Comparison of ENCODE assay signal across 8 cellular contexts in the genomic region with DNA sequence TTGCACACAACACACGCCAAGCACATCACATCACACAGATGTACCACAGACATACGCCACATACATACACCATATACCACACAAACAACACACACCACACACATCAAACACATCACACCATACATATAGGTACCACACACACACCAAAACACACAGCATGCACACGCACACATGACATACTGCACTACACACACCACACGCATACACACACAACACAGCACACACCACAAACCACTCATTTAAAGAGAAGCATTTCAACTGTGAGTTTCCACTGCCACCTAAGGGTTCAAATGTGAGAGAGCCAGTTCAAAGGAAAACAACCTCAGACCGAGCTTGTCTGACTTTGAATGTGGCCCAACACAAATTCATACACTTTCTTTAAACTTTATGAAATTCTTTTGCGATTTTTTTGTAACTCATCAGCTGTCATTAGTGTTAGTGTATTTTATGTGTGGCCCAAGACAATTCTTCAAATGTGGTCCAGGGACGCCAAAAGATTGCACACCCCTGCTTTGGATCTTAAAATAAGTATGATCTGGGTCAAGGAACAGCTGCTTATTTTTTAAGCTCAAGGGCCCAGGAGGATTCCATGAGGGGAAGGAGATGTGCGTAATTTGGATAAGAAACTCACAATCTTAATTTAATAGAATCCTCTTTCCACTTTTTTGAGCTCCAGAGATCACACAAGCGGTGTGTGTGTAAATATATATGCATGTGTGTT.
A peak's percentile ranks its signal among the peaks of the same experiment; 100 is the strongest.
DNase-seq lines count a peak whose midpoint lies in the region; ATAC-seq and TF ChIP-seq lines count a peak whose summit lies in the region.

No MANE protein-coding gene starts in this region.

- ATAC-seq in HG02840 (IDR thresholded peaks at IDR 0.05; ENCODE audit: low FRiP score, unreplicated experiment) (no peak), HG02798 (IDR thresholded peaks at IDR 0.05; ENCODE audit: poor library complexity, unreplicated experiment) (no peak), HG02678 (IDR thresholded peaks at IDR 0.05; ENCODE audit: unreplicated experiment) (no peak)

- in situ Hi-C loops in T47D (cut with HindIII; ENCODE audit: low pct_unique_long_range_greater_than_20kb, low sequenced_read_pairs), result no loop called here

- TF ChIP-seq CTCF in GM12872 (IDR thresholded peaks at IDR 0.05; ENCODE audit: insufficient read depth, low read depth, low read length), result 0 out of 3 replicates have a peak, but pooled peaks have one; percentile 32

- peak; percentile 16 for DNase-seq in NCI-H1436 (lab: John Stamatoyannopoulos, UW)
- DNase-seq in T47D (ENCODE audit: low read depth in 1 of 2, low spot score in 1 of 2), result peak; percentile 31 to 76
- peak; percentile 53 for DNase-seq in middle frontal gyrus (ENCODE audit: extremely low spot score, low spot score)
- DNase-seq in cerebellar nuclear complex (lab: John Stamatoyannopoulos, UW), result no peak

Comparison
In these comparisons a context has a peak if more than half of its experiments do, and no peak if none do; other contexts are left out.
1. DNase-seq: peak in NCI-H1436 (single experiment), T47D (2 of 2) and middle frontal gyrus (single experiment); none in cerebellar nuclear complex (0 of 2).